In the genomic region with DNA sequence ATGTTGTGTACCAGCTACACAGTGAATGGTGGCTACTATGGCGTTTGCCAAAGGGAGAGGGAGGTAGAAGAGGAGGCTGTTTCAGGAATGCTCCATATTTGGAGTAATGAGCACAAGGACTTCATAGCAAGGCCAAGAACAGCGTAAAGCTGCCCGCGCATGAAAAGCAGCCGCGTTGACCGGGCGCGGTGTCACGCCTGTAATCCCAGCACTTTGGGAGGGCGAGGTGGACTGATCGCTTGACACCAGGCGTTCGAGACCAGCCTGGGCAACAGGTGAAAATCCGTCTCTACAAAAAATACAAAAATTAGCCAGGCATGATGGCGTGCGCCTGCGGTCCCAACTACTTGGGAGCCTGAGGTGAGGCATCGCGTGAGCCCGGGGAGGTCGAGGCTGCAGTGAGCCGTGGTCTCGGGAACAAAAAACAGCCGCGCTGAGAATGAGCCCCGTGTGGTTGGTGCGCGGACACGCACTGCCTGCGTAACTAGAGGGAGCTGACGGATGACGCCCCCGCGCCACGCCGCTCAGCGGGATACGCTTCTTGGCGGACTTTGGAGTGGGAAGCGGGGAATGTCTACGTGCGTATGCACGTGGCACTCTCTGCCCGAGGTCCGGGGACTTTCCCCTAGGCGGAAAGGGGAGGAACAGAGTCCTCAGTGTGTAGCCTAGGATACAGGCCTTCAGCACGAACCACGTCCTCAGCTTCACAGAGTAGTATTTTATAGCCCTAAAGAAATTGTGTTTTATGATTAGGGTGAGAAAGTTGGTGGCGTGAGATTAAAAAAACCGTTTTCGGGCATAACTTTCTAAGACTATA, we compare ENCODE assay signal across 8 cellular contexts. TPM values are rescaled to one million over a fixed set of nuclear protein-coding genes. Genes with fewer than 3 reads are reported as not detected.
A peak's percentile ranks its signal among the peaks of the same experiment; 100 is the strongest.
DNase-seq lines count a peak whose midpoint lies in the region; ATAC-seq and TF ChIP-seq lines count a peak whose summit lies in the region.

A gene (minus strand): TSS at position 693 of the 817 bp plus-strand sequence.

- peak within 1 kb of the TSS; percentile 93 for H2AFZ ChIP-seq in IMR-90 (replicated peaks; ENCODE audit: low read length, poor library complexity)

- TF ChIP-seq CTCF in IMR-90 (conservative IDR thresholded peaks at IDR 0.05; ENCODE audit: low read depth, low read length): peak; percentile 20; the same call in 1 of the 2 replicates
- peak; percentile 26 for TF ChIP-seq CTCF in epithelial cell of esophagus (IDR thresholded peaks at IDR 0.05; ENCODE audit: insufficient read depth, low read depth, low read length, missing control alignments)

- CTCF ChIA-PET in IMR-90 (lab: Yijun Ruan, JAX): interaction anchor here (0.9 to 3.1 kb wide), 7 partner anchors 9 to 75 kb away, joined by 3 to 19 read pairs (median 3); a partner anchor contains a TSS

- peaks cover 15 to 37% of the 10 kb centered on the region in 2 experiments; a peak in 3 of 4 replicates for H3K79me1 ChIP-seq in IMR-90 (ENCODE audit: low read depth in 1 of 2, low read length in 2 of 2)

- peak within 1 kb of the TSS; percentile 70 for H3K4me2 ChIP-seq in IMR-90 (ENCODE audit: low read depth, low read length)

- H3K27ac ChIP-seq in IMR-90 (ENCODE audit: insufficient read depth, low read length): peak within 1 kb of the TSS; percentile 88

- H4K91ac ChIP-seq in IMR-90 (ENCODE audit: insufficient read depth, low read depth, low read length): peak within 1 kb of the TSS; percentile 89

- H2AK5ac ChIP-seq in IMR-90 (ENCODE audit: low read depth, low read length): peak within 1 kb of the TSS; percentile 57

- TF ChIP-seq RAD21 in IMR-90 (IDR thresholded peaks at IDR 0.05; ENCODE audit: low read length): peak; percentile 28; the same call in 1 of the 2 replicates

- peak within 1 kb of the TSS; percentile 78 for H3K23ac ChIP-seq in IMR-90 (ENCODE audit: low read depth, low read length)

- H2AK9ac ChIP-seq in IMR-90 (replicated peaks; ENCODE audit: low read depth, low read length, poor library complexity): peak within 1 kb of the TSS; percentile 92

- intact Hi-C loops in IMR-90 (cut with micrococcal nuclease): loop anchor here (1.0 to 10.0 kb wide), 5 partner anchors 35 to 173 kb away; a partner anchor contains a TSS

- H2BK20ac ChIP-seq in IMR-90 (ENCODE audit: low read depth, low read length): peak within 1 kb of the TSS; percentile 87

- H3K14ac ChIP-seq in IMR-90 (replicated peaks; ENCODE audit: low read depth, low read length): peak within 1 kb of the TSS; percentile 94

- peaks cover 6% of the 10 kb centered on the region for H3K9me1 ChIP-seq in IMR-90 (ENCODE audit: insufficient read depth, low read length)

- peak within 1 kb of the TSS; percentile 78 for H3K4me3 ChIP-seq in IMR-90 (ENCODE audit: insufficient read depth, low read depth, low read length)
- H3K4me3 ChIP-seq in epithelial cell of esophagus (ENCODE audit: low read length): peak within 1 kb of the TSS; percentile 81
- peak within 1 kb of the TSS; percentile 87 for H3K4me3 ChIP-seq in mononuclear cell (ENCODE audit: low read length)

- dilution Hi-C loops in IMR-90 (cut with HindIII; ENCODE audit: low sequenced_read_pairs, unreplicated experiment): no loop called here

- peak within 1 kb of the TSS; percentile 85 for H3K9ac ChIP-seq in IMR-90 (ENCODE audit: low read depth, low read length)

- peaks cover 10% of the 10 kb centered on the region for H3K4me1 ChIP-seq in IMR-90 (ENCODE audit: control insufficient read depth, insufficient read depth, low read length)
- H3K4me1 ChIP-seq in mononuclear cell (ENCODE audit: insufficient read depth, low read length): peaks cover 60% of the 10 kb centered on the region

- peak within 1 kb of the TSS; percentile 82 for H3K56ac ChIP-seq in IMR-90 (ENCODE audit: extremely low read depth, insufficient read depth, low read length)

- peak within 1 kb of the TSS; percentile 31; the same call in 2 of the 3 replicates for H2BK15ac ChIP-seq in IMR-90 (ENCODE audit: low read depth, low read length)

- peak within 1 kb of the TSS; percentile 90 for H2BK120ac ChIP-seq in IMR-90 (ENCODE audit: low read depth, low read length)

- in situ Hi-C loops in IMR-90 (cut with MboI; ENCODE audit: low sequenced_read_pairs): loop anchor here (10.0 kb wide), 1 partner anchor 153 kb away; no protein-coding TSS in a partner anchor

- H3K27me3 ChIP-seq in IMR-90 (ENCODE audit: control insufficient read depth, insufficient read depth, low read length): no peaks in the 10 kb centered on the region
- no peaks in the 10 kb centered on the region for H3K27me3 ChIP-seq in mononuclear cell (ENCODE audit: insufficient read depth, low read length)

- H3K4ac ChIP-seq in IMR-90 (ENCODE audit: low read depth, low read length): peak within 1 kb of the TSS; percentile 92

- H3K9me3 ChIP-seq in IMR-90 (ENCODE audit: control insufficient read depth, insufficient read depth, low read length) (no peaks in the 10 kb centered on the region), mononuclear cell (ENCODE audit: low read depth, low read length) (no peaks in the 10 kb centered on the region)

- H4K20me1 ChIP-seq in IMR-90 (ENCODE audit: insufficient read depth, low read length): peaks cover 3% of the 10 kb centered on the region; the same call in 1 of the 2 replicates

- peaks cover 11% of the 10 kb centered on the region for H3K36me3 ChIP-seq in IMR-90 (ENCODE audit: control insufficient read depth, insufficient read depth, low read length)

- TF ChIP-seq POLR2A in IMR-90 (IDR thresholded peaks at IDR 0.05; ENCODE audit: low read depth, low read length): no peak; the same call in 1 of the 2 replicates

- ATAC-seq in GM21528 (IDR thresholded peaks at IDR 0.05; ENCODE audit: low FRiP score, unreplicated experiment) (peak; percentile 86), IMR-90 (ENCODE audit: low read depth) (peak; percentile 86)

- peak within 1 kb of the TSS; percentile 84 for H3K18ac ChIP-seq in IMR-90 (ENCODE audit: low read depth, low read length)

- H2BK5ac ChIP-seq in IMR-90 (ENCODE audit: low read depth, low read length, poor library complexity, severe bottlenecking): peak within 1 kb of the TSS; percentile 93

- DNase-seq in D341Med (ENCODE audit: low spot score) (peak; percentile 90), IMR-90 (peak; percentile 100), OCI-M1 (lab: John Stamatoyannopoulos, UW) (peak; percentile 99), activated T-cell treated with anti-CD3 and anti-CD28 coated beads for 4 hours (peak; percentile 90), epithelial cell of esophagus (ENCODE audit: low read depth) (peak; percentile 100)
- DNase-seq in stimulated activated CD8-positive, alpha-beta memory T cell treated with anti-CD3 and anti-CD28 coated beads, Interleukin-4, amount 100 ng/mL, for 1 hour (ENCODE audit: low read depth in 2 of 2, low spot score in 1 of 2): peak; percentile 48 to 77

- POLR2A ChIA-PET in IMR-90 (lab: Charles Lee; ENCODE audit: unreplicated experiment): interaction anchor here (0.5 to 1.3 kb wide), 4 partner anchors 25 to 70 kb away, joined by 3 to 7 read pairs (median 6); no protein-coding TSS in a partner anchor

- H4K8ac ChIP-seq in IMR-90 (ENCODE audit: low read depth in 2 of 2, low read length in 2 of 2): peak within 1 kb of the TSS; percentile 14 to 93

- no TSS peak for BruUV-seq in IMR-90 (replicated peaks; lab: Mats Ljungman, UMichigan)

- 2% methylated on average over 24 of the region's 52 CpGs; no CpG with 5 or more reads in 1 of the 2 experiments for WGBS in IMR-90 (ENCODE audit: extremely low coverage in 2 of 2, insufficient read length in 1 of 2), 2 experiments

- H4K5ac ChIP-seq in IMR-90 (ENCODE audit: low read depth, low read length): peak within 1 kb of the TSS; percentile 87

TF ChIP-seq in IMR-90, 13 proteins besides CTCF, POLR2A, EP300 and RAD21:
- TF ChIP-seq MXI1 (IDR thresholded peaks at IDR 0.05; ENCODE audit: borderline replicate concordance, low read depth, low read length): peak; percentile 95
- peak; percentile 84 for TF ChIP-seq FOS (IDR thresholded peaks at IDR 0.05; ENCODE audit: low read depth, low read length)
- TF ChIP-seq CHD1 (IDR thresholded peaks at IDR 0.05; ENCODE audit: low read depth, low read length): no peak; the same call in 1 of the 2 replicates
- TF ChIP-seq MAFK (IDR thresholded peaks at IDR 0.05; ENCODE audit: low read depth, low read length): no peak
- TF ChIP-seq RFX5 (IDR thresholded peaks at IDR 0.05; ENCODE audit: low read depth, low read length): no peak
- peak; percentile 38; the same call in 1 of the 2 replicates for TF ChIP-seq MAZ (IDR thresholded peaks at IDR 0.05; ENCODE audit: borderline replicate concordance, low read depth, low read length)
- TF ChIP-seq NFE2L2 (IDR thresholded peaks at IDR 0.05; ENCODE audit: low read depth, low read length): peak; percentile 21; the same call in 1 of the 2 replicates
- TF ChIP-seq CEBPB (IDR thresholded peaks at IDR 0.05; ENCODE audit: low read depth, low read length): 0 out of 2 replicates have a peak, but pooled peaks have one; percentile 10
- TF ChIP-seq RCOR1 (IDR thresholded peaks at IDR 0.05; ENCODE audit: insufficient replicate concordance, low read length): peak; percentile 25
- TF ChIP-seq SMC3 (IDR thresholded peaks at IDR 0.05; ENCODE audit: low read depth, low read length): no peak; the same call in 1 of the 2 replicates
- TF ChIP-seq, protein P1, sequence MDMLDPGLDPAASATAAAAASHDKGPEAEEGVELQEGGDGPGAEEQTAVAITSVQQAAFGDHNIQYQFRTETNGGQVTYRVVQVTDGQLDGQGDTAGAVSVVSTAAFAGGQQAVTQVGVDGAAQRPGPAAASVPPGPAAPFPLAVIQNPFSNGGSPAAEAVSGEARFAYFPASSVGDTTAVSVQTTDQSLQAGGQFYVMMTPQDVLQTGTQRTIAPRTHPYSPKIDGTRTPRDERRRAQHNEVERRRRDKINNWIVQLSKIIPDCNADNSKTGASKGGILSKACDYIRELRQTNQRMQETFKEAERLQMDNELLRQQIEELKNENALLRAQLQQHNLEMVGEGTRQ (IDR thresholded peaks at IDR 0.05; ENCODE audit: low read depth, low read length): peak; percentile 67
- TF ChIP-seq, protein P2, sequence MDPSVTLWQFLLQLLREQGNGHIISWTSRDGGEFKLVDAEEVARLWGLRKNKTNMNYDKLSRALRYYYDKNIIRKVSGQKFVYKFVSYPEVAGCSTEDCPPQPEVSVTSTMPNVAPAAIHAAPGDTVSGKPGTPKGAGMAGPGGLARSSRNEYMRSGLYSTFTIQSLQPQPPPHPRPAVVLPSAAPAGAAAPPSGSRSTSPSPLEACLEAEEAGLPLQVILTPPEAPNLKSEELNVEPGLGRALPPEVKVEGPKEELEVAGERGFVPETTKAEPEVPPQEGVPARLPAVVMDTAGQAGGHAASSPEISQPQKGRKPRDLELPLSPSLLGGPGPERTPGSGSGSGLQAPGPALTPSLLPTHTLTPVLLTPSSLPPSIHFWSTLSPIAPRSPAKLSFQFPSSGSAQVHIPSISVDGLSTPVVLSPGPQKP (IDR thresholded peaks at IDR 0.05; ENCODE audit: borderline replicate concordance, low read depth, low read length): no peak
- peak; percentile 90 for TF ChIP-seq BHLHE40 (IDR thresholded peaks at IDR 0.05; ENCODE audit: low read depth, low read length)

RNA-seq across cellular contexts. Expression of the gene that starts here (rescaled TPM):
- 13,690 and 21,707 TPM in 2 replicates for total RNA-seq in IMR-90 (2012; rRNA removed)
- polyA plus RNA-seq in IMR-90 (2012; rRNA removed): 39.7 and 88.0 TPM in 2 replicates
- polyA plus RNA-seq in IMR-90 (2012; cell fraction: cytosol; rRNA removed): not detected in 2 replicates
- not detected in 2 replicates for polyA plus RNA-seq in IMR-90 (2012; cell fraction: nucleus; rRNA removed; ENCODE audit: low replicate concordance)
- total RNA-seq in mononuclear cell: 37,843 TPM

Comparison
In these comparisons a context has a peak if more than half of its experiments do, and no peak if none do; other contexts are left out.
1. Peak in every context shown above with its lines: DNase-seq, ATAC-seq, H3K4me3 ChIP-seq and H3K27ac ChIP-seq.